ENCODE assay signal across 1 cellular context in genomic region chr2:38533180-38533579, GRCh38.
TF ChIP-seq lines count a peak whose summit lies in the region.

No MANE protein-coding gene starts in this region.

TF ChIP-seq in HepG2, 621 proteins besides CTCF, POLR2A, EP300 and RAD21 (continued from another document):
- TF ChIP-seq IKZF5 (CRISPR knock-in tag; IDR thresholded peaks at IDR 0.05), result peak; percentile 43; the same call in 1 of the 2 replicates
- TF ChIP-seq, protein P1, sequence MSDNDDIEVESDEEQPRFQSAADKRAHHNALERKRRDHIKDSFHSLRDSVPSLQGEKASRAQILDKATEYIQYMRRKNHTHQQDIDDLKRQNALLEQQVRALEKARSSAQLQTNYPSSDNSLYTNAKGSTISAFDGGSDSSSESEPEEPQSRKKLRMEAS (IDR thresholded peaks at IDR 0.05), result peak; percentile 65
- TF ChIP-seq ETV5 (CRISPR knock-in tag; IDR thresholded peaks at IDR 0.05; ENCODE audit: borderline replicate concordance), result 0 out of 2 replicates have a peak, but pooled peaks have one; percentile 29
- no peak for TF ChIP-seq MEIS1 (CRISPR knock-in tag; IDR thresholded peaks at IDR 0.05; ENCODE audit: borderline replicate concordance)
- no peak for TF ChIP-seq ZFAT (CRISPR knock-in tag; conservative IDR thresholded peaks at IDR 0.05)
- no peak for TF ChIP-seq ZNF674 (CRISPR knock-in tag; IDR thresholded peaks at IDR 0.05; ENCODE audit: low read depth)
- TF ChIP-seq, protein P2, sequence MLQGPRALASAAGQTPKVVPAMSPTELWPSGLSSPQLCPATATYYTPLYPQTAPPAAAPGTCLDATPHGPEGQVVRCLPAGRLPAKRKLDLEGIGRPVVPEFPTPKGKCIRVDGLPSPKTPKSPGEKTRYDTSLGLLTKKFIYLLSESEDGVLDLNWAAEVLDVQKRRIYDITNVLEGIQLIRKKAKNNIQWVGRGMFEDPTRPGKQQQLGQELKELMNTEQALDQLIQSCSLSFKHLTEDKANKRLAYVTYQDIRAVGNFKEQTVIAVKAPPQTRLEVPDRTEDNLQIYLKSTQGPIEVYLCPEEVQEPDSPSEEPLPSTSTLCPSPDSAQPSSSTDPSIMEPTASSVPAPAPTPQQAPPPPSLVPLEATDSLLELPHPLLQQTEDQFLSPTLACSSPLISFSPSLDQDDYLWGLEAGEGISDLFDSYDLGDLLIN (CRISPR knock-in tag; IDR thresholded peaks at IDR 0.05; ENCODE audit: borderline replicate concordance), result no peak
- TF ChIP-seq ZNF441 (CRISPR knock-in tag; IDR thresholded peaks at IDR 0.05; ENCODE audit: borderline replicate concordance), result 0 out of 2 replicates have a peak, but pooled peaks have one; percentile 17
- TF ChIP-seq FOXA1 (IDR thresholded peaks at IDR 0.05), result no peak
- TF ChIP-seq FOXA1 (CRISPR knock-in tag; IDR thresholded peaks at IDR 0.05), result 0 out of 2 replicates have a peak, but pooled peaks have one; percentile 14
- no peak for TF ChIP-seq ZBTB21 (CRISPR knock-in tag; IDR thresholded peaks at IDR 0.05)
- no peak for TF ChIP-seq ZNF737 (CRISPR knock-in tag; IDR thresholded peaks at IDR 0.05; ENCODE audit: borderline replicate concordance)
- no peak for TF ChIP-seq ZNF260 (CRISPR knock-in tag; IDR thresholded peaks at IDR 0.05; ENCODE audit: borderline replicate concordance, low read depth)
- 0 out of 2 replicates have a peak, but pooled peaks have one; percentile 22 for TF ChIP-seq UBTF (CRISPR knock-in tag; IDR thresholded peaks at IDR 0.05)
- TF ChIP-seq HDAC2 (CRISPR knock-in tag; IDR thresholded peaks at IDR 0.05), result 0 out of 2 replicates have a peak, but pooled peaks have one; percentile 17
- TF ChIP-seq, protein P3, sequence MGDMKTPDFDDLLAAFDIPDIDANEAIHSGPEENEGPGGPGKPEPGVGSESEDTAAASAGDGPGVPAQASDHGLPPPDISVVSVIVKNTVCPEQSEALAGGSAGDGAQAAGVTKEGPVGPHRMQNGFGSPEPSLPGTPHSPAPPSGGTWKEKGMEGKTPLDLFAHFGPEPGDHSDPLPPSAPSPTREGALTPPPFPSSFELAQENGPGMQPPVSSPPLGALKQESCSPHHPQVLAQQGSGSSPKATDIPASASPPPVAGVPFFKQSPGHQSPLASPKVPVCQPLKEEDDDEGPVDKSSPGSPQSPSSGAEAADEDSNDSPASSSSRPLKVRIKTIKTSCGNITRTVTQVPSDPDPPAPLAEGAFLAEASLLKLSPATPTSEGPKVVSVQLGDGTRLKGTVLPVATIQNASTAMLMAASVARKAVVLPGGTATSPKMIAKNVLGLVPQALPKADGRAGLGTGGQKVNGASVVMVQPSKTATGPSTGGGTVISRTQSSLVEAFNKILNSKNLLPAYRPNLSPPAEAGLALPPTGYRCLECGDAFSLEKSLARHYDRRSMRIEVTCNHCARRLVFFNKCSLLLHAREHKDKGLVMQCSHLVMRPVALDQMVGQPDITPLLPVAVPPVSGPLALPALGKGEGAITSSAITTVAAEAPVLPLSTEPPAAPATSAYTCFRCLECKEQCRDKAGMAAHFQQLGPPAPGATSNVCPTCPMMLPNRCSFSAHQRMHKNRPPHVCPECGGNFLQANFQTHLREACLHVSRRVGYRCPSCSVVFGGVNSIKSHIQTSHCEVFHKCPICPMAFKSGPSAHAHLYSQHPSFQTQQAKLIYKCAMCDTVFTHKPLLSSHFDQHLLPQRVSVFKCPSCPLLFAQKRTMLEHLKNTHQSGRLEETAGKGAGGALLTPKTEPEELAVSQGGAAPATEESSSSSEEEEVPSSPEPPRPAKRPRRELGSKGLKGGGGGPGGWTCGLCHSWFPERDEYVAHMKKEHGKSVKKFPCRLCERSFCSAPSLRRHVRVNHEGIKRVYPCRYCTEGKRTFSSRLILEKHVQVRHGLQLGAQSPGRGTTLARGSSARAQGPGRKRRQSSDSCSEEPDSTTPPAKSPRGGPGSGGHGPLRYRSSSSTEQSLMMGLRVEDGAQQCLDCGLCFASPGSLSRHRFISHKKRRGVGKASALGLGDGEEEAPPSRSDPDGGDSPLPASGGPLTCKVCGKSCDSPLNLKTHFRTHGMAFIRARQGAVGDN (CRISPR knock-in tag; IDR thresholded peaks at IDR 0.05), result peak; percentile 72
- no peak for TF ChIP-seq SYNCRIP (IDR thresholded peaks at IDR 0.05; ENCODE audit: insufficient read depth, low read depth, low read length)
- TF ChIP-seq, protein P4, sequence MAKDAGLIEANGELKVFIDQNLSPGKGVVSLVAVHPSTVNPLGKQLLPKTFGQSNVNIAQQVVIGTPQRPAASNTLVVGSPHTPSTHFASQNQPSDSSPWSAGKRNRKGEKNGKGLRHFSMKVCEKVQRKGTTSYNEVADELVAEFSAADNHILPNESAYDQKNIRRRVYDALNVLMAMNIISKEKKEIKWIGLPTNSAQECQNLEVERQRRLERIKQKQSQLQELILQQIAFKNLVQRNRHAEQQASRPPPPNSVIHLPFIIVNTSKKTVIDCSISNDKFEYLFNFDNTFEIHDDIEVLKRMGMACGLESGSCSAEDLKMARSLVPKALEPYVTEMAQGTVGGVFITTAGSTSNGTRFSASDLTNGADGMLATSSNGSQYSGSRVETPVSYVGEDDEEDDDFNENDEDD (CRISPR knock-in tag; IDR thresholded peaks at IDR 0.05; ENCODE audit: borderline replicate concordance), result peak; percentile 45; the same call in 1 of the 2 replicates
- no peak for TF ChIP-seq NFATC3 (CRISPR knock-in tag; IDR thresholded peaks at IDR 0.05)
- TF ChIP-seq ZFX (CRISPR knock-in tag; IDR thresholded peaks at IDR 0.05; ENCODE audit: low read depth), result 0 out of 2 replicates have a peak, but pooled peaks have one; percentile 28
- TF ChIP-seq ZNF292 (CRISPR knock-in tag; IDR thresholded peaks at IDR 0.05; ENCODE audit: borderline replicate concordance, low read depth), result 0 out of 2 replicates have a peak, but pooled peaks have one; percentile 12
- TF ChIP-seq SAP130 (CRISPR knock-in tag; IDR thresholded peaks at IDR 0.05; ENCODE audit: low read depth), result peak; percentile 19; the same call in 1 of the 2 replicates
- TF ChIP-seq ZNF513 (CRISPR knock-in tag; conservative IDR thresholded peaks at IDR 0.05), result no peak
- no peak for TF ChIP-seq ZNF652 (CRISPR knock-in tag; IDR thresholded peaks at IDR 0.05; ENCODE audit: borderline replicate concordance, low read depth)
- TF ChIP-seq, protein P5, sequence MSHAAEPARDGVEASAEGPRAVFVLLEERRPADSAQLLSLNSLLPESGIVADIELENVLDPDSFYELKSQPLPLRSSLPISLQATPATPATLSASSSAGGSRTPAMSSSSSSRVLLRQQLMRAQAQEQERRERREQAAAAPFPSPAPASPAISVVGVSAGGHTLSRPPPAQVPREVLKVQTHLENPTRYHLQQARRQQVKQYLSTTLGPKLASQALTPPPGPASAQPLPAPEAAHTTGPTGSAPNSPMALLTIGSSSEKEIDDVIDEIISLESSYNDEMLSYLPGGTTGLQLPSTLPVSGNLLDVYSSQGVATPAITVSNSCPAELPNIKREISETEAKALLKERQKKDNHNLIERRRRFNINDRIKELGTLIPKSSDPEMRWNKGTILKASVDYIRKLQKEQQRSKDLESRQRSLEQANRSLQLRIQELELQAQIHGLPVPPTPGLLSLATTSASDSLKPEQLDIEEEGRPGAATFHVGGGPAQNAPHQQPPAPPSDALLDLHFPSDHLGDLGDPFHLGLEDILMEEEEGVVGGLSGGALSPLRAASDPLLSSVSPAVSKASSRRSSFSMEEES (CRISPR knock-in tag; IDR thresholded peaks at IDR 0.05), result no peak
- no peak for TF ChIP-seq CHCHD3 (CRISPR knock-in tag; IDR thresholded peaks at IDR 0.05)
- TF ChIP-seq KMT2A (CRISPR knock-in tag; IDR thresholded peaks at IDR 0.05), result 0 out of 2 replicates have a peak, but pooled peaks have one; percentile 17
- TF ChIP-seq, protein P6, sequence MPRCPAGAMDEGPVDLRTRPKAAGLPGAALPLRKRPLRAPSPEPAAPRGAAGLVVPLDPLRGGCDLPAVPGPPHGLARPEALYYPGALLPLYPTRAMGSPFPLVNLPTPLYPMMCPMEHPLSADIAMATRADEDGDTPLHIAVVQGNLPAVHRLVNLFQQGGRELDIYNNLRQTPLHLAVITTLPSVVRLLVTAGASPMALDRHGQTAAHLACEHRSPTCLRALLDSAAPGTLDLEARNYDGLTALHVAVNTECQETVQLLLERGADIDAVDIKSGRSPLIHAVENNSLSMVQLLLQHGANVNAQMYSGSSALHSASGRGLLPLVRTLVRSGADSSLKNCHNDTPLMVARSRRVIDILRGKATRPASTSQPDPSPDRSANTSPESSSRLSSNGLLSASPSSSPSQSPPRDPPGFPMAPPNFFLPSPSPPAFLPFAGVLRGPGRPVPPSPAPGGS (CRISPR knock-in tag; IDR thresholded peaks at IDR 0.05), result no peak
- 0 out of 2 replicates have a peak, but pooled peaks have one; percentile 68 for TF ChIP-seq HMGA1 (CRISPR knock-in tag; conservative IDR thresholded peaks at IDR 0.05)
- peak; percentile 79 for TF ChIP-seq ZNF143 (CRISPR knock-in tag; IDR thresholded peaks at IDR 0.05)
